In the genomic region with DNA sequence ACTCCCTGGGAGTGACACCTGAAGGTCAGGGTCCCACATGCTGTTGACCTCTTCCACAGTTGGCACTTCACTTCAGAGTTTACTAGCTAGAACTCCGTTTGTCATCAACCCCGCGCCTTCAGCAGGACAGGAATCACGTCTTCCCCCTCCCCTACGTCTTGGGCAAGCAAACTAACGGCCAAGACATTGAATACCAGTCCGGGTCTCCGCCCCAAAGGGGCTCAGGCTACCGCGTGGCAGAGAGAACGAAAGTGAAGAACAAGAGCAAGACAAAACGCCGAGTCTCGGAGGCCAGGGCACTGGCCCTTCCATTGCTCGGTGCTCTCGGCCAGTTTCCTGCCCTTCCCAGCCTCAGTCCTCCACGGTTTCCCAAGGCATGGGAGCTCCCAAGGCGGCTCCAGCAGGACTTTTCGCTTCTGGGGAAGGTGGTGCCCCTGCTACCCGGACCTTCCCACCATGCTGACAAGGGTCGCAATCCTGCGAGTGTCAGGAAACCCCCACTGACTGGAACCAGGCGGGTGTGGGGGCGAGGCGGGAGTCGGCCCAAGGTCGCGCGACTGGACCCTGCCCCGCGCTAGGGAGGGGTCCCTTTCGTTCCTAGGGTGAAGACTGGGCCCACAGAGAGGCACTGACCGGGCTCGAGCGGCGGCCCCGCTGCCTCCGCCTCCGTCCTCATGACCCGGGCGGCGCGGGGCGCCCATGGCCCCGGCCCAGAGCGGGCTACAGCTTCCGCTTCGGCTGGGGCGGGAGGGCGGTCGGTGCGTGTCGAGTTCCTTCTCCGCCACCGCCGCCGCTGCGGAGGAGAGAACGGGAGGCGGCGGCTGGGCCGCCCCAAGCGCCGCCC, we compare ENCODE assay signal across 8 cellular contexts. TPM values are rescaled to one million over a fixed set of nuclear protein-coding genes. Genes with fewer than 3 reads are reported as not detected.
A peak's percentile ranks its signal among the peaks of the same experiment; 100 is the strongest.
DNase-seq lines count a peak whose midpoint lies in the region; ATAC-seq and TF ChIP-seq lines count a peak whose summit lies in the region.

A gene (minus strand): TSS at position 823 of the 844 bp plus-strand sequence. CDS start 147 bp downstream, at position 676.

- H3K4me3 Mint-ChIP-seq in natural killer cell treated with Interleukin-12 subunit alpha and Interleukin-12 subunit beta and Interleukin-15 and Interleukin-18, amount 100 ng/mL, for 72 hours: peak within 1 kb of the TSS; percentile 97

- peak within 1 kb of the TSS; percentile 91 for H3K4me3 ChIP-seq in AG09309 (ENCODE audit: control insufficient read depth, low read depth, low read length)
- H3K4me3 ChIP-seq in Loucy (ENCODE audit: low read length, poor library complexity, severe bottlenecking): peak within 1 kb of the TSS; percentile 97
- H3K4me3 ChIP-seq in fibroblast of lung (replicated peaks in 1 of 4; ENCODE audit: control extremely low read depth in 1 of 4, insufficient read depth in 1 of 4, low read depth in 3 of 4, low read length in 4 of 4): peak within 1 kb of the TSS; percentile 94 to 98 (median 96)
- H3K4me3 ChIP-seq in tibial nerve: peak within 1 kb of the TSS; percentile 84 to 95 (median 88)

- H3K4me2 ChIP-seq in Loucy (ENCODE audit: low read depth, low read length, poor library complexity, severe bottlenecking): peak within 1 kb of the TSS; percentile 93
- H3K4me2 ChIP-seq in fibroblast of lung (ENCODE audit: extremely low read depth, insufficient read depth, low read length): peak within 1 kb of the TSS; percentile 99

- peaks cover 92% of the 10 kb centered on the region for H3K79me2 ChIP-seq in Loucy (ENCODE audit: insufficient read depth, low read length)
- H3K79me2 ChIP-seq in fibroblast of lung (ENCODE audit: control insufficient read depth, insufficient read depth, low read length): peaks cover 89% of the 10 kb centered on the region

- DNase-seq in AG09309 (ENCODE audit: low read depth) (no peak), GM19240 (ENCODE audit: insufficient read length, low spot score) (peak; percentile 21), fibroblast of lung (ENCODE audit: low read depth in 2 of 2) (peak; percentile 51 to 61), tibial nerve (ENCODE audit: low spot score in 2 of 2) (no peak)
- DNase-seq in activated CD8-positive, alpha-beta memory T cell treated with anti-CD3 and anti-CD28 coated beads, Interleukin-2, amount 50 U/mL, for 48 hours: peak; percentile 69
- DNase-seq in natural killer cell treated with Interleukin-12 subunit alpha and Interleukin-12 subunit beta and Interleukin-15 and Interleukin-18, amount 100 ng/mL, for 72 hours (ENCODE audit: low spot score): peak; percentile 68

- H3K9ac ChIP-seq in Loucy (ENCODE audit: low read depth, low read length, poor library complexity, severe bottlenecking): peak within 1 kb of the TSS; percentile 98
- H3K9ac ChIP-seq in fibroblast of lung (ENCODE audit: insufficient read depth, low read length): peak within 1 kb of the TSS; percentile 93

- H3F3A ChIP-seq in Loucy (ENCODE audit: low read depth): no peaks in the 10 kb centered on the region

- H3K27me3 Mint-ChIP-seq in natural killer cell treated with Interleukin-12 subunit alpha and Interleukin-12 subunit beta and Interleukin-15 and Interleukin-18, amount 100 ng/mL, for 72 hours: no peaks in the 10 kb centered on the region

- H3K4me1 ChIP-seq in Loucy (ENCODE audit: insufficient read depth, low read length, poor library complexity, severe bottlenecking) (peaks cover 60% of the 10 kb centered on the region), fibroblast of lung (ENCODE audit: control insufficient read depth, extremely low read depth, insufficient read depth, low read length) (peaks cover 10% of the 10 kb centered on the region), tibial nerve (peaks cover 5 to 69% (median 33%) of the 10 kb centered on the region in 4 donors)

- H3K9me2 ChIP-seq in Loucy (replicated peaks; ENCODE audit: low read depth, low read length): no peaks in the 10 kb centered on the region

- TF ChIP-seq EP300 in tibial nerve (IDR thresholded peaks at IDR 0.05): peak in 1 of 2 donors; percentile 74

- H3K27me3 ChIP-seq in Loucy (ENCODE audit: insufficient read depth, low read length, poor library complexity, severe bottlenecking): peaks cover 4% of the 10 kb centered on the region
- H3K27me3 ChIP-seq in fibroblast of lung (ENCODE audit: control insufficient read depth, insufficient read depth, low read length): no peaks in the 10 kb centered on the region
- H3K27me3 ChIP-seq in tibial nerve: no peaks in the 10 kb centered on the region

- H3K9me3 ChIP-seq in Loucy (ENCODE audit: insufficient read depth, low read depth, low read length) (no peaks in the 10 kb centered on the region), fibroblast of lung (ENCODE audit: control insufficient read depth, insufficient read depth, low read depth, low read length) (no peaks in the 10 kb centered on the region), tibial nerve (no peaks in the 10 kb centered on the region)

- H3K36me3 ChIP-seq in Loucy (ENCODE audit: insufficient read depth, low read length) (peaks cover 20% of the 10 kb centered on the region), fibroblast of lung (ENCODE audit: control insufficient read depth, insufficient read depth, low read length) (peaks cover 8% of the 10 kb centered on the region), tibial nerve (peaks cover 3 to 28% (median 11%) of the 10 kb centered on the region in 3 donors)

- H4K20me1 ChIP-seq in Loucy (ENCODE audit: insufficient read depth, low read length, poor library complexity, severe bottlenecking) (peaks cover 67% of the 10 kb centered on the region), fibroblast of lung (ENCODE audit: control insufficient read depth, extremely low read depth, insufficient read depth, low read length) (no peaks in the 10 kb centered on the region)

- H3K9me3 Mint-ChIP-seq in natural killer cell treated with Interleukin-12 subunit alpha and Interleukin-12 subunit beta and Interleukin-15 and Interleukin-18, amount 100 ng/mL, for 72 hours: no peaks in the 10 kb centered on the region

- peak within 1 kb of the TSS; percentile 91 for H2AFZ ChIP-seq in Loucy (ENCODE audit: low read length)
- peak within 1 kb of the TSS; percentile 72 for H2AFZ ChIP-seq in fibroblast of lung (ENCODE audit: low read length)

- H3K36me3 Mint-ChIP-seq in natural killer cell treated with Interleukin-12 subunit alpha and Interleukin-12 subunit beta and Interleukin-15 and Interleukin-18, amount 100 ng/mL, for 72 hours: peaks cover 24% of the 10 kb centered on the region

- no peak for ATAC-seq in natural killer cell treated with Interleukin-12 subunit alpha and Interleukin-12 subunit beta and Interleukin-15 and Interleukin-18, amount 100 ng/mL, for 72 hours
- ATAC-seq in HG03039 (IDR thresholded peaks at IDR 0.05; ENCODE audit: unreplicated experiment): no peak

- WGBS in tibial nerve, 2 donors: 0% methylated on average over 31 to 55 of the region's 64 CpGs

- H3K27ac ChIP-seq in fibroblast of lung (ENCODE audit: insufficient read depth, low read length) (peak within 1 kb of the TSS; percentile 93), tibial nerve (peak within 1 kb of the TSS; percentile 93 to 99 (median 96))

- peaks cover 54 to 62% of the 10 kb centered on the region in 2 donors for H3K4me1 Mint-ChIP-seq in natural killer cell treated with Interleukin-12 subunit alpha and Interleukin-12 subunit beta and Interleukin-15 and Interleukin-18, amount 100 ng/mL, for 72 hours (ENCODE audit: low read depth in 2 of 2)

- TF ChIP-seq CTCF in AG09309 (IDR thresholded peaks at IDR 0.05; ENCODE audit: control insufficient read depth, insufficient read depth, low read depth, low read length, missing control alignments): no peak
- no peak for TF ChIP-seq CTCF in Loucy (conservative IDR thresholded peaks at IDR 0.05; ENCODE audit: low read length)
- no peak for TF ChIP-seq CTCF in fibroblast of lung (conservative IDR thresholded peaks at IDR 0.05 in 1 of 2, IDR thresholded peaks at IDR 0.05 in 1 of 2; ENCODE audit: low read depth in 1 of 2, low read length in 2 of 2)
- TF ChIP-seq CTCF in tibial nerve (IDR thresholded peaks at IDR 0.05): no peak

- H3K27ac Mint-ChIP-seq in natural killer cell treated with Interleukin-12 subunit alpha and Interleukin-12 subunit beta and Interleukin-15 and Interleukin-18, amount 100 ng/mL, for 72 hours: peak within 1 kb of the TSS; percentile 96 to 97

- peak; percentile 50 to 82 for TF ChIP-seq POLR2A in tibial nerve (IDR thresholded peaks at IDR 0.05)

RNA-seq across cellular contexts. Expression of the gene that starts here (rescaled TPM):
- total RNA-seq in fibroblast of lung (143 and 178 TPM in 2 replicates), tibial nerve (10 to 100 TPM; 74.1 to 87.9 (median 84.6) TPM)
- polyA plus RNA-seq in fibroblast of lung: 83.4 and 97.1 TPM in 2 replicates
- polyA plus RNA-seq in fibroblast of lung (2012): 73.4 and 84.8 TPM in 2 replicates
- 180 and 262 TPM in 2 replicates for polyA minus RNA-seq in fibroblast of lung (ENCODE audit: low replicate concordance)
- 100 to 1,000 TPM; 105 to 111 TPM for total RNA-seq in natural killer cell treated with Interleukin-12 subunit alpha and Interleukin-12 subunit beta and Interleukin-15 and Interleukin-18, amount 100 ng/mL, for 72 hours

Comparison
In these comparisons a context has a peak if more than half of its experiments do, and no peak if none do; other contexts are left out.
1. DNase-seq: peak in GM19240 (single experiment), activated CD8-positive, alpha-beta memory T cell treated with anti-CD3 and anti-CD28 coated beads, Interleukin-2, amount 50 U/mL, for 48 hours (single experiment), fibroblast of lung (2 of 2) and natural killer cell treated with Interleukin-12 subunit alpha and Interleukin-12 subunit beta and Interleukin-15 and Interleukin-18, amount 100 ng/mL, for 72 hours (single experiment); none in AG09309 (single experiment) and tibial nerve (0 of 2).
2. Peak in every context shown above with its lines, with median percentiles within 50 percentile points of each other: H3K4me3 ChIP-seq.